In genomic region chr22:38564669-38565068, GRCh38 we compare ENCODE assay signal across 30 cellular contexts.
"Had no signal": no experiment of that assay in that cellular context is flagged by ENCODE, and none has a peak within 500 bp of the region (broad histone marks: within the 10 kb centered on the region; RNA-seq: fewer than 3 reads in every experiment).

No MANE protein-coding gene starts in this region.

- H3K4me2 ChIP-seq: neural progenitor cell had no signal

- H3K4me3 ChIP-seq: gastrocnemius medialis, left ventricle myocardium inferior, lung, neural progenitor cell, spleen, testis had no signal

- H3K36me3 Mint-ChIP-seq: natural killer cell, neural progenitor cell, type B pancreatic cell had no signal

- H3K4me1 ChIP-seq: neural progenitor cell had no signal

- DNase-seq: activated CD4-positive, alpha-beta T cell treated with anti-CD3 and anti-CD28 coated beads for 36 hours; activated CD4-positive, alpha-beta T cell treated with anti-CD3 and anti-CD28 coated beads, Interleukin-2, amount 50 U/mL, for 4 hours; activated CD4-positive, CD25-positive, alpha-beta regulatory T cell; activated CD8-positive, alpha-beta memory T cell treated with anti-CD3 and anti-CD28 coated beads for 24 hours; activated effector memory CD4-positive, alpha-beta T cell treated with anti-CD3 and anti-CD28 coated beads, Interleukin-2, amount 50 U/mL, for 16 hours; activated naive CD4-positive, alpha-beta T cell treated with anti-CD3 and anti-CD28 coated beads for 36 hours; activated naive CD8-positive, alpha-beta T cell treated with anti-CD3 and anti-CD28 coated beads for 36 hours; activated T-cell treated with anti-CD3 and anti-CD28 coated beads, Interleukin-2, amount 50 U/mL, for 1 hour; amniotic stem cell; caudate nucleus; cortex of kidney; effector memory CD8-positive, alpha-beta T cell; erythroblast; gastrocnemius medialis; glutamatergic neuron; islet precursor cell; left ventricle myocardium inferior; mesendoderm; natural killer cell; posterior cingulate gyrus; right cardiac atrium; spleen; stimulated activated naive CD4-positive, alpha-beta T cell; T-helper 1 cell; testis had no signal

- H3K27ac ChIP-seq: gastrocnemius medialis, left ventricle myocardium inferior, neural progenitor cell, spleen, testis had no signal

- H3K9me3 Mint-ChIP-seq: activated naive CD4-positive, alpha-beta T cell treated with anti-CD3 and anti-CD28 coated beads for 36 hours; activated naive CD8-positive, alpha-beta T cell treated with anti-CD3 and anti-CD28 coated beads for 36 hours; activated T-helper 1 cell treated with anti-CD3 and anti-CD28 coated beads, Interleukin-12 subunit alpha, Interleukin-12 subunit beta, Interleukin-2, Interleukin-4 antibody, amounts not matched to agents 30 ng/mL and 10 ng/mL and 1 ng/mL, durations not matched to agents 14 hours and 24 hours and 36 hours; effector memory CD8-positive, alpha-beta T cell; natural killer cell; neural progenitor cell; T-helper 2 cell treated with Interferon-gamma antibody and Interleukin-4, amounts not matched to agents 5 μg/mL and 100 μg/mL, for 36 hours; type B pancreatic cell had no signal

- H2AFZ ChIP-seq: neural progenitor cell had no signal

- H3K27me3 Mint-ChIP-seq: activated CD4-positive, alpha-beta T cell treated with anti-CD3 and anti-CD28 coated beads for 36 hours; activated naive CD8-positive, alpha-beta T cell treated with anti-CD3 and anti-CD28 coated beads for 36 hours; effector memory CD8-positive, alpha-beta T cell; type B pancreatic cell had no signal

- H3K9me3 ChIP-seq: gastrocnemius medialis, left ventricle myocardium inferior, spleen, testis had no signal

- H3K4me3 Mint-ChIP-seq: activated CD4-positive, alpha-beta T cell treated with anti-CD3 and anti-CD28 coated beads for 36 hours; activated naive CD4-positive, alpha-beta T cell treated with anti-CD3 and anti-CD28 coated beads for 36 hours; activated naive CD8-positive, alpha-beta T cell treated with anti-CD3 and anti-CD28 coated beads for 36 hours; activated T-helper 1 cell treated with anti-CD3 and anti-CD28 coated beads, Interleukin-12 subunit alpha, Interleukin-12 subunit beta, Interleukin-2, Interleukin-4 antibody, amounts not matched to agents 30 ng/mL and 10 ng/mL and 1 ng/mL, durations not matched to agents 14 hours and 24 hours and 36 hours; effector memory CD8-positive, alpha-beta T cell; natural killer cell; neural progenitor cell; T-helper 2 cell treated with Interferon-gamma antibody and Interleukin-4, amounts not matched to agents 5 μg/mL and 100 μg/mL, for 36 hours; type B pancreatic cell had no signal

- H3K9ac ChIP-seq: neural progenitor cell had no signal

- ATAC-seq: activated CD4-positive, alpha-beta T cell treated with anti-CD3 and anti-CD28 coated beads for 36 hours; effector memory CD8-positive, alpha-beta T cell; gastrocnemius medialis; natural killer cell; right cardiac atrium had no signal

- H3K36me3 ChIP-seq: gastrocnemius medialis, left ventricle myocardium inferior, neural progenitor cell, spleen had no signal

- H3K27me3 ChIP-seq: gastrocnemius medialis, neural progenitor cell, testis had no signal

- H3K27ac Mint-ChIP-seq: activated CD4-positive, alpha-beta T cell treated with anti-CD3 and anti-CD28 coated beads for 36 hours; activated naive CD4-positive, alpha-beta T cell treated with anti-CD3 and anti-CD28 coated beads for 36 hours; activated naive CD8-positive, alpha-beta T cell treated with anti-CD3 and anti-CD28 coated beads for 36 hours; activated T-helper 1 cell treated with anti-CD3 and anti-CD28 coated beads, Interleukin-12 subunit alpha, Interleukin-12 subunit beta, Interleukin-2, Interleukin-4 antibody, amounts not matched to agents 30 ng/mL and 10 ng/mL and 1 ng/mL, durations not matched to agents 14 hours and 24 hours and 36 hours; effector memory CD8-positive, alpha-beta T cell; natural killer cell; neural progenitor cell; T-helper 2 cell treated with Interferon-gamma antibody and Interleukin-4, amounts not matched to agents 5 μg/mL and 100 μg/mL, for 36 hours; type B pancreatic cell had no signal
